8 cellular contexts compared by ENCODE assay signal in genomic region chr6:25070547-25071366, GRCh38.
DNase-seq lines count a peak whose midpoint lies in the region; ATAC-seq, FAIRE-seq and TF ChIP-seq lines count a peak whose summit lies in the region.

No MANE protein-coding gene starts in this region.

- H3K27me3 Mint-ChIP-seq in activated CD4-positive, alpha-beta T cell treated with anti-CD3 and anti-CD28 coated beads, Interleukin-2, amount 10 ng/mL, durations not matched to agents 24 days and 14 days = peaks cover 6% of the 10 kb centered on the region

- DNase-seq in BE2C (peak; percentile 71), GM19239 (ENCODE audit: insufficient read length, low spot score) (peak; percentile 54), NCI-H69 (lab: John Stamatoyannopoulos, UW) (peak; percentile 91), dedifferentiated amniotic fluid mesenchymal stem cell (ENCODE audit: extremely low spot score) (peak; percentile 82), lower leg skin (ENCODE audit: low spot score in 2 of 2) (peak; percentile 85 to 96)
- DNase-seq in activated CD4-positive, alpha-beta T cell treated with anti-CD3 and anti-CD28 coated beads, Interleukin-2, amount 10 ng/mL, durations not matched to agents 24 days and 14 days = peak; percentile 93
- DNase-seq in stimulated activated CD8-positive, alpha-beta memory T cell treated with anti-CD3 and anti-CD28 coated beads, Interleukin-12 subunit alpha, Interleukin-12 subunit beta, amount 100 ng/mL, for 24 hours (ENCODE audit: extremely low read depth) = peak; percentile 42

- TF ChIP-seq POLR2A in lower leg skin (IDR thresholded peaks at IDR 0.05) = no peak

- FAIRE-seq in GM19239 (lab: Jason Lieb, UNC) = peak; percentile 99

- peak; percentile 93 for TF ChIP-seq CTCF in BE2C (IDR thresholded peaks at IDR 0.05; ENCODE audit: low read depth, low read length)
- TF ChIP-seq CTCF in lower leg skin (IDR thresholded peaks at IDR 0.05) = peak in 2 of 3 donors; percentile 51 to 77

- peak overlapping the region; percentile 35; the same call in 1 of the 2 replicates for H3K4me3 ChIP-seq in BE2C (ENCODE audit: low read depth, low read length)
- H3K4me3 ChIP-seq in lower leg skin (ENCODE audit: low read depth, poor library complexity, severe bottlenecking) = no peak overlapping the region

- H3K27ac Mint-ChIP-seq in activated CD4-positive, alpha-beta T cell treated with anti-CD3 and anti-CD28 coated beads, Interleukin-2, amount 10 ng/mL, durations not matched to agents 24 days and 14 days = peak overlapping the region; percentile 78

- no peaks in the 10 kb centered on the region for H3K36me3 ChIP-seq in BE2C

- H3K4me3 Mint-ChIP-seq in activated CD4-positive, alpha-beta T cell treated with anti-CD3 and anti-CD28 coated beads, Interleukin-2, amount 10 ng/mL, durations not matched to agents 24 days and 14 days = peak overlapping the region; percentile 48

- H3K4me1 Mint-ChIP-seq in activated CD4-positive, alpha-beta T cell treated with anti-CD3 and anti-CD28 coated beads, Interleukin-2, amount 10 ng/mL, durations not matched to agents 24 days and 14 days = peaks cover 9% of the 10 kb centered on the region

- no peaks in the 10 kb centered on the region for H3K27me3 ChIP-seq in BE2C

- peaks cover 2% of the 10 kb centered on the region for H3K36me3 Mint-ChIP-seq in activated CD4-positive, alpha-beta T cell treated with anti-CD3 and anti-CD28 coated beads, Interleukin-2, amount 10 ng/mL, durations not matched to agents 24 days and 14 days (ENCODE audit: low read depth)

- peak; percentile 87 for ATAC-seq in HG03460 (IDR thresholded peaks at IDR 0.05; ENCODE audit: unreplicated experiment)

- WGBS in lower leg skin, 2 donors = 39 to 42% methylated on average over 13 of the region's 13 CpGs

- no peaks in the 10 kb centered on the region for H3K9me3 ChIP-seq in BE2C

- H3K4me1 ChIP-seq in BE2C = no peaks in the 10 kb centered on the region

- peaks cover 6% of the 10 kb centered on the region for H3K9me3 Mint-ChIP-seq in activated CD4-positive, alpha-beta T cell treated with anti-CD3 and anti-CD28 coated beads, Interleukin-2, amount 10 ng/mL, durations not matched to agents 24 days and 14 days

- intact Hi-C loops in activated CD4-positive, alpha-beta T cell treated with anti-CD3 and anti-CD28 coated beads, Interleukin-2, amount 10 ng/mL, durations not matched to agents 24 days and 14 days (cut with micrococcal nuclease) = loop anchor here (1.0 to 5.0 kb wide), 7 partner anchors 28 to 488 kb away; partner anchors contain the start of gene RIPOR2
- intact Hi-C loops in lower leg skin (cut with DNase I; ENCODE audit: low total_unique reads) = no loop called here

Comparison
In these comparisons a context has a peak if more than half of its experiments do, and no peak if none do; other contexts are left out.
1. DNase-seq: peak in every context shown above with its lines; median percentile 93 in activated CD4-positive, alpha-beta T cell treated with anti-CD3 and anti-CD28 coated beads, Interleukin-2, amount 10 ng/mL, durations not matched to agents 24 days and 14 days; 91 in NCI-H69; 90 in lower leg skin; 82 in dedifferentiated amniotic fluid mesenchymal stem cell; 71 in BE2C; 54 in GM19239; 42 in stimulated activated CD8-positive, alpha-beta memory T cell treated with anti-CD3 and anti-CD28 coated beads, Interleukin-12 subunit alpha, Interleukin-12 subunit beta, amount 100 ng/mL, for 24 hours.